In the genomic region with DNA sequence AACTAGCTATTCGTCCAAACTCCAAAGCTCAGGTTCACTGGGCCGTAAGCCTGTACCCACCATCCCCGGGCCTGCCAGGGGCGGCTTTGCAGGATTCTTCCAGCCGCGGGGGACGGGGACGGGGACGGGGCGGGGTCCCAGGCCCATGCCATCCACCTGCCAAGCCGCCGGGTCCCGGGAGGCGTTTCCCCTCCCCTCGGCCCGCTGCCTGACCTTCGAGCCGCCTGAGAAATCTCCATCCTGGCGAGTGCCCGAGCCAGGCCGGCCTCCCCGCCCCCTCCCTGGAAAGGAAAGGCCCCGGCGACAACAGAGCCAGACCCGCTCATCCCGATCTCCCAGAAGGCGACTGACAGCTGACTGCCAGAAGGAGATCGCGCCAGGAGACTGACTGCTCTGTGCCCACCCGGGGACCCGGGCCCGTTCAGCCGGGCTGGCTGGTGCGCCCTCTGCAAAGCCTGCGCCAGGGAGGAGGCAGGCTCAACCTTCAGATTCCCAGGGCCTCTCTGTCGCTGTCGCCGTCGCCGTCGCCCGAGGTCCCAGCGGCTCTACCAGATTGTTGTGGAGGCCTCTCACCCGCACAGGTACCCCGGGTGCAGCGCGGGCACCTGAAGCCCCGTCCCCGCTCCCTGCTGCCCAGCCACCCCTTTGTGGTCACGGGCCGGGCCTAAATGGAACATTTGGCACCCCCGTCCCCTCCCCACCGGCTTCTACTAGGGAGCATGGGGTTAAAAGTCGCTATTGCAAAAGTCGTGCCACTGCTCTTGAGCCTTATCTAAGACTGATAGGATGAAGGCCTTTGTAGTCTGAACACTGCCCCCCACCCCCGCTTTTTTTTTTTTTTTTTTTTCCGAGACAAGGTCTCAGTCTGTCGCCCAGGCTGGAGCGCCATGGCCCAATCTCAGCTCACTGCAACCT, we compare ENCODE assay signal across 1 cellular context.
A peak's percentile ranks its signal among the peaks of the same experiment; 100 is the strongest.
TF ChIP-seq lines count a peak whose summit lies in the region.

A gene (plus strand): TSS at position 315 of the 915 bp plus-strand sequence. CDS start 2,702 bp downstream, outside the sequence.

TF ChIP-seq in HepG2, 621 proteins besides CTCF, POLR2A, EP300 and RAD21 (continued from another document and continues in another):
- TF ChIP-seq, protein P1, sequence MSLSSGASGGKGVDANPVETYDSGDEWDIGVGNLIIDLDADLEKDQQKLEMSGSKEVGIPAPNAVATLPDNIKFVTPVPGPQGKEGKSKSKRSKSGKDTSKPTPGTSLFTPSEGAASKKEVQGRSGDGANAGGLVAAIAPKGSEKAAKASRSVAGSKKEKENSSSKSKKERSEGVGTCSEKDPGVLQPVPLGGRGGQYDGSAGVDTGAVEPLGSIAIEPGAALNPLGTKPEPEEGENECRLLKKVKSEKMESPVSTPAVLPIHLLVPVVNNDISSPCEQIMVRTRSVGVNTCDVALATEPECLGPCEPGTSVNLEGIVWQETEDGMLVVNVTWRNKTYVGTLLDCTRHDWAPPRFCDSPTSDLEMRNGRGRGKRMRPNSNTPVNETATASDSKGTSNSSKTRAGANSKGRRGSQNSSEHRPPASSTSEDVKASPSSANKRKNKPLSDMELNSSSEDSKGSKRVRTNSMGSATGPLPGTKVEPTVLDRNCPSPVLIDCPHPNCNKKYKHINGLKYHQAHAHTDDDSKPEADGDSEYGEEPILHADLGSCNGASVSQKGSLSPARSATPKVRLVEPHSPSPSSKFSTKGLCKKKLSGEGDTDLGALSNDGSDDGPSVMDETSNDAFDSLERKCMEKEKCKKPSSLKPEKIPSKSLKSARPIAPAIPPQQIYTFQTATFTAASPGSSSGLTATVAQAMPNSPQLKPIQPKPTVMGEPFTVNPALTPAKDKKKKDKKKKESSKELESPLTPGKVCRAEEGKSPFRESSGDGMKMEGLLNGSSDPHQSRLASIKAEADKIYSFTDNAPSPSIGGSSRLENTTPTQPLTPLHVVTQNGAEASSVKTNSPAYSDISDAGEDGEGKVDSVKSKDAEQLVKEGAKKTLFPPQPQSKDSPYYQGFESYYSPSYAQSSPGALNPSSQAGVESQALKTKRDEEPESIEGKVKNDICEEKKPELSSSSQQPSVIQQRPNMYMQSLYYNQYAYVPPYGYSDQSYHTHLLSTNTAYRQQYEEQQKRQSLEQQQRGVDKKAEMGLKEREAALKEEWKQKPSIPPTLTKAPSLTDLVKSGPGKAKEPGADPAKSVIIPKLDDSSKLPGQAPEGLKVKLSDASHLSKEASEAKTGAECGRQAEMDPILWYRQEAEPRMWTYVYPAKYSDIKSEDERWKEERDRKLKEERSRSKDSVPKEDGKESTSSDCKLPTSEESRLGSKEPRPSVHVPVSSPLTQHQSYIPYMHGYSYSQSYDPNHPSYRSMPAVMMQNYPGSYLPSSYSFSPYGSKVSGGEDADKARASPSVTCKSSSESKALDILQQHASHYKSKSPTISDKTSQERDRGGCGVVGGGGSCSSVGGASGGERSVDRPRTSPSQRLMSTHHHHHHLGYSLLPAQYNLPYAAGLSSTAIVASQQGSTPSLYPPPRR (CRISPR knock-in tag; IDR thresholded peaks at IDR 0.05; ENCODE audit: borderline replicate concordance): peak; percentile 26; the same call in 1 of the 2 replicates
- TF ChIP-seq HIVEP1 (CRISPR knock-in tag; IDR thresholded peaks at IDR 0.05) (no peak), GABPB1 (CRISPR knock-in tag; IDR thresholded peaks at IDR 0.05) (peak; percentile 41; the same call in 1 of the 2 replicates), CEBPB (IDR thresholded peaks at IDR 0.05; ENCODE audit: borderline replicate concordance, low read depth, low read length) (peak; percentile 51; the same call in 1 of the 2 replicates), ZNF563 (CRISPR knock-in tag; IDR thresholded peaks at IDR 0.05) (0 out of 2 replicates have a peak, but pooled peaks have one; percentile 43), NCOA1 (CRISPR knock-in tag; IDR thresholded peaks at IDR 0.05) (0 out of 2 replicates have a peak, but pooled peaks have one; percentile 35), SETDB1 (CRISPR knock-in tag; IDR thresholded peaks at IDR 0.05; ENCODE audit: borderline replicate concordance) (no peak), KDM5A (IDR thresholded peaks at IDR 0.05; ENCODE audit: borderline replicate concordance, low read length) (no peak), HNRNPL (IDR thresholded peaks at IDR 0.05; ENCODE audit: low read depth, low read length) (peak; percentile 49; the same call in 1 of the 2 replicates), NFE2L1 (CRISPR knock-in tag; IDR thresholded peaks at IDR 0.05; ENCODE audit: borderline replicate concordance) (no peak), ZFY (CRISPR knock-in tag; IDR thresholded peaks at IDR 0.05) (peak; percentile 33; the same call in 1 of the 2 replicates), CCDC6 (CRISPR knock-in tag; IDR thresholded peaks at IDR 0.05) (no peak; the same call in 1 of the 2 replicates), SOX6 (IDR thresholded peaks at IDR 0.05) (no peak), SOX6 (CRISPR knock-in tag; IDR thresholded peaks at IDR 0.05) (peak; percentile 81), POLR2AphosphoS5 (IDR thresholded peaks at IDR 0.05; ENCODE audit: low read depth, low read length) (peak; percentile 34; the same call in 1 of the 2 replicates), NCOA2 (CRISPR knock-in tag; IDR thresholded peaks at IDR 0.05) (peak; percentile 42; the same call in 1 of the 2 replicates), TAF1 (CRISPR knock-in tag; IDR thresholded peaks at IDR 0.05) (peak; percentile 48), AGO2 (optimal IDR thresholded peaks at IDR 0.05; ENCODE audit: low read depth, low read length) (peak; percentile 79), FOXM1 (CRISPR knock-in tag; IDR thresholded peaks at IDR 0.05) (no peak)
- TF ChIP-seq, protein P2, sequence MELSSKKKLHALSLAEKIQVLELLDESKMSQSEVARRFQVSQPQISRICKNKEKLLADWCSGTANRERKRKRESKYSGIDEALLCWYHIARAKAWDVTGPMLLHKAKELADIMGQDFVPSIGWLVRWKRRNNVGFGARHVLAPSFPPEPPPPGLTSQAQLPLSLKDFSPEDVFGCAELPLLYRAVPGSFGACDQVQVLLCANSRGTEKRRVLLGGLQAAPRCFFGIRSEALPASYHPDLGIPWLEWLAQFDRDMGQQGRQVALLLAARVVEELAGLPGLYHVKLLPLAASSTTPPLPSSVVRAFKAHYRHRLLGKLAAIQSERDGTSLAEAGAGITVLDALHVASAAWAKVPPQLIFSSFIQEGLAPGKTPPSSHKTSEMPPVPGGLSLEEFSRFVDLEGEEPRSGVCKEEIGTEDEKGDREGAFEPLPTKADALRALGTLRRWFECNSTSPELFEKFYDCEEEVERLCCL (CRISPR knock-in tag; IDR thresholded peaks at IDR 0.05; ENCODE audit: borderline replicate concordance): no peak
- TF ChIP-seq, protein P3, sequence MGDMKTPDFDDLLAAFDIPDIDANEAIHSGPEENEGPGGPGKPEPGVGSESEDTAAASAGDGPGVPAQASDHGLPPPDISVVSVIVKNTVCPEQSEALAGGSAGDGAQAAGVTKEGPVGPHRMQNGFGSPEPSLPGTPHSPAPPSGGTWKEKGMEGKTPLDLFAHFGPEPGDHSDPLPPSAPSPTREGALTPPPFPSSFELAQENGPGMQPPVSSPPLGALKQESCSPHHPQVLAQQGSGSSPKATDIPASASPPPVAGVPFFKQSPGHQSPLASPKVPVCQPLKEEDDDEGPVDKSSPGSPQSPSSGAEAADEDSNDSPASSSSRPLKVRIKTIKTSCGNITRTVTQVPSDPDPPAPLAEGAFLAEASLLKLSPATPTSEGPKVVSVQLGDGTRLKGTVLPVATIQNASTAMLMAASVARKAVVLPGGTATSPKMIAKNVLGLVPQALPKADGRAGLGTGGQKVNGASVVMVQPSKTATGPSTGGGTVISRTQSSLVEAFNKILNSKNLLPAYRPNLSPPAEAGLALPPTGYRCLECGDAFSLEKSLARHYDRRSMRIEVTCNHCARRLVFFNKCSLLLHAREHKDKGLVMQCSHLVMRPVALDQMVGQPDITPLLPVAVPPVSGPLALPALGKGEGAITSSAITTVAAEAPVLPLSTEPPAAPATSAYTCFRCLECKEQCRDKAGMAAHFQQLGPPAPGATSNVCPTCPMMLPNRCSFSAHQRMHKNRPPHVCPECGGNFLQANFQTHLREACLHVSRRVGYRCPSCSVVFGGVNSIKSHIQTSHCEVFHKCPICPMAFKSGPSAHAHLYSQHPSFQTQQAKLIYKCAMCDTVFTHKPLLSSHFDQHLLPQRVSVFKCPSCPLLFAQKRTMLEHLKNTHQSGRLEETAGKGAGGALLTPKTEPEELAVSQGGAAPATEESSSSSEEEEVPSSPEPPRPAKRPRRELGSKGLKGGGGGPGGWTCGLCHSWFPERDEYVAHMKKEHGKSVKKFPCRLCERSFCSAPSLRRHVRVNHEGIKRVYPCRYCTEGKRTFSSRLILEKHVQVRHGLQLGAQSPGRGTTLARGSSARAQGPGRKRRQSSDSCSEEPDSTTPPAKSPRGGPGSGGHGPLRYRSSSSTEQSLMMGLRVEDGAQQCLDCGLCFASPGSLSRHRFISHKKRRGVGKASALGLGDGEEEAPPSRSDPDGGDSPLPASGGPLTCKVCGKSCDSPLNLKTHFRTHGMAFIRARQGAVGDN (CRISPR knock-in tag; IDR thresholded peaks at IDR 0.05): peak; percentile 80
- TF ChIP-seq, protein P4, sequence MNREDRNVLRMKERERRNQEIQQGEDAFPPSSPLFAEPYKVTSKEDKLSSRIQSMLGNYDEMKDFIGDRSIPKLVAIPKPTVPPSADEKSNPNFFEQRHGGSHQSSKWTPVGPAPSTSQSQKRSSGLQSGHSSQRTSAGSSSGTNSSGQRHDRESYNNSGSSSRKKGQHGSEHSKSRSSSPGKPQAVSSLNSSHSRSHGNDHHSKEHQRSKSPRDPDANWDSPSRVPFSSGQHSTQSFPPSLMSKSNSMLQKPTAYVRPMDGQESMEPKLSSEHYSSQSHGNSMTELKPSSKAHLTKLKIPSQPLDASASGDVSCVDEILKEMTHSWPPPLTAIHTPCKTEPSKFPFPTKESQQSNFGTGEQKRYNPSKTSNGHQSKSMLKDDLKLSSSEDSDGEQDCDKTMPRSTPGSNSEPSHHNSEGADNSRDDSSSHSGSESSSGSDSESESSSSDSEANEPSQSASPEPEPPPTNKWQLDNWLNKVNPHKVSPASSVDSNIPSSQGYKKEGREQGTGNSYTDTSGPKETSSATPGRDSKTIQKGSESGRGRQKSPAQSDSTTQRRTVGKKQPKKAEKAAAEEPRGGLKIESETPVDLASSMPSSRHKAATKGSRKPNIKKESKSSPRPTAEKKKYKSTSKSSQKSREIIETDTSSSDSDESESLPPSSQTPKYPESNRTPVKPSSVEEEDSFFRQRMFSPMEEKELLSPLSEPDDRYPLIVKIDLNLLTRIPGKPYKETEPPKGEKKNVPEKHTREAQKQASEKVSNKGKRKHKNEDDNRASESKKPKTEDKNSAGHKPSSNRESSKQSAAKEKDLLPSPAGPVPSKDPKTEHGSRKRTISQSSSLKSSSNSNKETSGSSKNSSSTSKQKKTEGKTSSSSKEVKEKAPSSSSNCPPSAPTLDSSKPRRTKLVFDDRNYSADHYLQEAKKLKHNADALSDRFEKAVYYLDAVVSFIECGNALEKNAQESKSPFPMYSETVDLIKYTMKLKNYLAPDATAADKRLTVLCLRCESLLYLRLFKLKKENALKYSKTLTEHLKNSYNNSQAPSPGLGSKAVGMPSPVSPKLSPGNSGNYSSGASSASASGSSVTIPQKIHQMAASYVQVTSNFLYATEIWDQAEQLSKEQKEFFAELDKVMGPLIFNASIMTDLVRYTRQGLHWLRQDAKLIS (CRISPR knock-in tag; IDR thresholded peaks at IDR 0.05): no peak
- TF ChIP-seq, protein P5, sequence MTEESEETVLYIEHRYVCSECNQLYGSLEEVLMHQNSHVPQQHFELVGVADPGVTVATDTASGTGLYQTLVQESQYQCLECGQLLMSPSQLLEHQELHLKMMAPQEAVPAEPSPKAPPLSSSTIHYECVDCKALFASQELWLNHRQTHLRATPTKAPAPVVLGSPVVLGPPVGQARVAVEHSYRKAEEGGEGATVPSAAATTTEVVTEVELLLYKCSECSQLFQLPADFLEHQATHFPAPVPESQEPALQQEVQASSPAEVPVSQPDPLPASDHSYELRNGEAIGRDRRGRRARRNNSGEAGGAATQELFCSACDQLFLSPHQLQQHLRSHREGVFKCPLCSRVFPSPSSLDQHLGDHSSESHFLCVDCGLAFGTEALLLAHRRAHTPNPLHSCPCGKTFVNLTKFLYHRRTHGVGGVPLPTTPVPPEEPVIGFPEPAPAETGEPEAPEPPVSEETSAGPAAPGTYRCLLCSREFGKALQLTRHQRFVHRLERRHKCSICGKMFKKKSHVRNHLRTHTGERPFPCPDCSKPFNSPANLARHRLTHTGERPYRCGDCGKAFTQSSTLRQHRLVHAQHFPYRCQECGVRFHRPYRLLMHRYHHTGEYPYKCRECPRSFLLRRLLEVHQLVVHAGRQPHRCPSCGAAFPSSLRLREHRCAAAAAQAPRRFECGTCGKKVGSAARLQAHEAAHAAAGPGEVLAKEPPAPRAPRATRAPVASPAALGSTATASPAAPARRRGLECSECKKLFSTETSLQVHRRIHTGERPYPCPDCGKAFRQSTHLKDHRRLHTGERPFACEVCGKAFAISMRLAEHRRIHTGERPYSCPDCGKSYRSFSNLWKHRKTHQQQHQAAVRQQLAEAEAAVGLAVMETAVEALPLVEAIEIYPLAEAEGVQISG (CRISPR knock-in tag; IDR thresholded peaks at IDR 0.05): 0 out of 2 replicates have a peak, but pooled peaks have one; percentile 28
- TF ChIP-seq, protein P6, sequence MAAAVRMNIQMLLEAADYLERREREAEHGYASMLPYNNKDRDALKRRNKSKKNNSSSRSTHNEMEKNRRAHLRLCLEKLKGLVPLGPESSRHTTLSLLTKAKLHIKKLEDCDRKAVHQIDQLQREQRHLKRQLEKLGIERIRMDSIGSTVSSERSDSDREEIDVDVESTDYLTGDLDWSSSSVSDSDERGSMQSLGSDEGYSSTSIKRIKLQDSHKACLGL (CRISPR knock-in tag; IDR thresholded peaks at IDR 0.05): no peak
- TF ChIP-seq, protein P7, sequence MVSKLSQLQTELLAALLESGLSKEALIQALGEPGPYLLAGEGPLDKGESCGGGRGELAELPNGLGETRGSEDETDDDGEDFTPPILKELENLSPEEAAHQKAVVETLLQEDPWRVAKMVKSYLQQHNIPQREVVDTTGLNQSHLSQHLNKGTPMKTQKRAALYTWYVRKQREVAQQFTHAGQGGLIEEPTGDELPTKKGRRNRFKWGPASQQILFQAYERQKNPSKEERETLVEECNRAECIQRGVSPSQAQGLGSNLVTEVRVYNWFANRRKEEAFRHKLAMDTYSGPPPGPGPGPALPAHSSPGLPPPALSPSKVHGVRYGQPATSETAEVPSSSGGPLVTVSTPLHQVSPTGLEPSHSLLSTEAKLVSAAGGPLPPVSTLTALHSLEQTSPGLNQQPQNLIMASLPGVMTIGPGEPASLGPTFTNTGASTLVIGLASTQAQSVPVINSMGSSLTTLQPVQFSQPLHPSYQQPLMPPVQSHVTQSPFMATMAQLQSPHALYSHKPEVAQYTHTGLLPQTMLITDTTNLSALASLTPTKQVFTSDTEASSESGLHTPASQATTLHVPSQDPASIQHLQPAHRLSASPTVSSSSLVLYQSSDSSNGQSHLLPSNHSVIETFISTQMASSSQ (IDR thresholded peaks at IDR 0.05; ENCODE audit: low read depth): no peak
- TF ChIP-seq, protein P7 (CRISPR knock-in tag; IDR thresholded peaks at IDR 0.05; ENCODE audit: borderline replicate concordance): no peak
